14 cellular contexts compared by ENCODE assay signal in genomic region chr5:154117050-154117449, GRCh38.
DNase-seq lines count a peak whose midpoint lies in the region; ATAC-seq lines count a peak whose summit lies in the region.
"Had no signal": no experiment of that assay in that cellular context is flagged by ENCODE, and none has a peak within 500 bp of the region (broad histone marks: within the 10 kb centered on the region; RNA-seq: fewer than 3 reads in every experiment).

No MANE protein-coding gene starts in this region.

- H3K9ac ChIP-seq in Karpas-422 (ENCODE audit: low read length): no peak overlapping the region
- H3K9ac ChIP-seq in mesendoderm (ENCODE audit: low read length): no peak overlapping the region
- H3K9ac ChIP-seq: SK-N-SH had no signal

- H3K27me3 ChIP-seq in Karpas-422 (ENCODE audit: low read length) (no peaks in the 10 kb centered on the region), mesendoderm (ENCODE audit: insufficient read depth, low read length, poor library complexity) (no peaks in the 10 kb centered on the region)
- H3K27me3 ChIP-seq: Peyer's patch had no signal

- H3K23ac ChIP-seq in mesendoderm (ENCODE audit: low read length): no peak overlapping the region

- no peak overlapping the region for H3K56ac ChIP-seq in mesendoderm (ENCODE audit: low read length)

- H3K18ac ChIP-seq in mesendoderm (ENCODE audit: low read length): no peak overlapping the region

- DNase-seq in NCI-H1436 (lab: John Stamatoyannopoulos, UW) (peak; percentile 9), NCI-H1436 treated with DMSO at 0.1 percent for 48 hours (lab: John Stamatoyannopoulos, UW) (no peak), Karpas-422 (no peak), NCI-H510A (lab: John Stamatoyannopoulos, UW) (peak; percentile 50), mesendoderm (peak; percentile 45), T-helper 2 cell (no peak)
- no peak for DNase-seq in stimulated activated naive CD4-positive, alpha-beta T cell treated with Interleukin-2 at 50 U/mL for 16 hours (lab: John Stamatoyannopoulos, UW)
- DNase-seq: KBM-7, NCI-H1105, NCI-H774, Peyer's patch, Right ventricle myocardium superior, SK-N-SH had no signal

- no peak overlapping the region for H2BK5ac ChIP-seq in mesendoderm (ENCODE audit: low read length)

- H3K27ac ChIP-seq in Karpas-422 (ENCODE audit: low read length) (no peak overlapping the region), mesendoderm (ENCODE audit: low read depth, low read length) (no peak overlapping the region)
- H3K27ac ChIP-seq: Peyer's patch had no signal

- H3K4ac ChIP-seq in mesendoderm (ENCODE audit: low read depth, low read length): no peak overlapping the region

- H4K5ac ChIP-seq in mesendoderm (ENCODE audit: low read length): no peak overlapping the region

- H3K4me1 ChIP-seq in Karpas-422 (ENCODE audit: low read length) (peaks cover 36% of the 10 kb centered on the region), mesendoderm (ENCODE audit: control insufficient read depth, low read depth, low read length) (no peaks in the 10 kb centered on the region)
- H3K4me1 ChIP-seq: Peyer's patch had no signal

- H3K36me3 ChIP-seq in Karpas-422 (ENCODE audit: insufficient read depth, low read length) (no peaks in the 10 kb centered on the region), mesendoderm (ENCODE audit: control insufficient read depth, insufficient read depth, low read length) (no peaks in the 10 kb centered on the region)
- H3K36me3 ChIP-seq: Peyer's patch had no signal

- H3K4me2 ChIP-seq in Karpas-422 (ENCODE audit: low read depth, low read length, poor library complexity, severe bottlenecking): peak overlapping the region; percentile 74
- H3K4me2 ChIP-seq in mesendoderm (ENCODE audit: low read length): no peak overlapping the region
- H3K4me2 ChIP-seq: SK-N-SH had no signal

- no peak overlapping the region for H2AK5ac ChIP-seq in mesendoderm (ENCODE audit: low read length)

- H3K4me3 ChIP-seq in Karpas-422 (ENCODE audit: low read length): no peak overlapping the region
- no peak overlapping the region for H3K4me3 ChIP-seq in mesendoderm (ENCODE audit: low read length)
- H3K4me3 ChIP-seq: Peyer's patch had no signal

- no CpG with 5 or more reads among the region's 6 CpGs for WGBS in mesendoderm (ENCODE audit: extremely low coverage, insufficient coverage, low lambda C conversion rate)

- H3K9me2 ChIP-seq in Karpas-422 (replicated peaks; ENCODE audit: insufficient read depth, low read length): no peaks in the 10 kb centered on the region
- H3K9me2 ChIP-seq: SK-N-SH had no signal

- no peaks in the 10 kb centered on the region for H4K20me1 ChIP-seq in Karpas-422 (ENCODE audit: insufficient read depth, low read depth, low read length)

- H3K79me2 ChIP-seq in Karpas-422 (ENCODE audit: low read length) (no peaks in the 10 kb centered on the region), mesendoderm (ENCODE audit: control insufficient read depth, insufficient read depth, low read length) (no peaks in the 10 kb centered on the region)

- H2BK15ac ChIP-seq in mesendoderm (replicated peaks; ENCODE audit: low read depth): no peak overlapping the region

- H3K79me1 ChIP-seq in mesendoderm (ENCODE audit: low read length): no peaks in the 10 kb centered on the region

- no peak overlapping the region for H4K8ac ChIP-seq in mesendoderm (ENCODE audit: low read depth, low read length)

- H2BK120ac ChIP-seq in mesendoderm (ENCODE audit: low read depth, low read length): no peak overlapping the region

- no peak overlapping the region for H2AFZ ChIP-seq in Karpas-422 (ENCODE audit: low read length)

- ATAC-seq in HG02610 (IDR thresholded peaks at IDR 0.05; ENCODE audit: unreplicated experiment): no peak

- no peaks in the 10 kb centered on the region for H3K9me3 ChIP-seq in Karpas-422 (ENCODE audit: low read length)
- H3K9me3 ChIP-seq: Peyer's patch, SK-N-SH had no signal

Comparison
In these comparisons a context has a peak if more than half of its experiments do, and no peak if none do; other contexts are left out.
1. DNase-seq: peak in NCI-H1436 (single experiment), NCI-H510A (single experiment) and mesendoderm (single experiment); none in NCI-H1436 treated with DMSO at 0.1 percent for 48 hours (single experiment), Karpas-422 (single experiment), T-helper 2 cell (0 of 5) and stimulated activated naive CD4-positive, alpha-beta T cell treated with Interleukin-2 at 50 U/mL for 16 hours (single experiment).